In genomic region chr1:40658895-40659648, GRCh38 we compare ENCODE assay signal across 17 cellular contexts. TPM values are rescaled to one million over a fixed set of nuclear protein-coding genes. Genes with fewer than 3 reads are reported as not detected.
DNase-seq lines count a peak whose midpoint lies in the region; FAIRE-seq and TF ChIP-seq lines count a peak whose summit lies in the region.
"Had no signal": no experiment of that assay in that cellular context is flagged by ENCODE, and none has a peak within 500 bp of the region (broad histone marks: within the 10 kb centered on the region; RNA-seq: fewer than 3 reads in every experiment).

No MANE protein-coding gene starts in this region.

- H3K36me3 ChIP-seq in endodermal cell (ENCODE audit: control insufficient read depth, insufficient read depth, low read length): no peaks in the 10 kb centered on the region
- no peaks in the 10 kb centered on the region for H3K36me3 ChIP-seq in neuronal stem cell (replicated peaks in 1 of 2; ENCODE audit: control insufficient read depth in 2 of 2, insufficient read depth in 2 of 2, low read length in 2 of 2)

- no peaks in the 10 kb centered on the region for H3K36me3 Mint-ChIP-seq in endodermal cell (ENCODE audit: low read depth)

- WGBS in endodermal cell (ENCODE audit: insufficient coverage in 1 of 2, insufficient read length in 1 of 2), 2 experiments: 93 to 94% methylated on average over 7 to 15 of the region's 15 CpGs
- no CpG with 5 or more reads among the region's 15 CpGs for WGBS in neuronal stem cell (ENCODE audit: extremely low coverage in 2 of 2, insufficient read length in 2 of 2, insufficient replicate concordance in 1 of 2), 2 donors

- H3K79me1 ChIP-seq in neuronal stem cell (ENCODE audit: low read depth, low read length): no peaks in the 10 kb centered on the region

- no peak overlapping the region for H3K4me3 Mint-ChIP-seq in endodermal cell

- no peak overlapping the region for H3K18ac ChIP-seq in neuronal stem cell (ENCODE audit: low read length)

- peak; percentile 85 for DNase-seq in D721Med (ENCODE audit: insufficient read length, low spot score)
- DNase-seq in NCI-H82 treated with DMSO at 0.1 percent for 48 hours (lab: John Stamatoyannopoulos, UW; ENCODE audit: unreplicated experiment): peak; percentile 82
- no peak for DNase-seq in endodermal cell
- DNase-seq in neuronal stem cell (ENCODE audit: low spot score): no peak
- no peak for DNase-seq in NAMALWA (ENCODE audit: low spot score)
- no peak for DNase-seq in NCI-H1694 treated with DMSO at 0.1 percent for 48 hours (lab: John Stamatoyannopoulos, UW)
- no peak for DNase-seq in stimulated activated CD4-positive, alpha-beta T cell treated with anti-CD3 and anti-CD28 coated beads, Interleukin-4, amount 100 ng/mL, for 4 hours
- DNase-seq: BE2C, DMS53, Karpas-422, NCI-H1417, NCI-H2029 treated with DMSO at 0.1 percent for 48 hours, NCI-H2227 treated with DMSO at 0.1 percent for 48 hours, NCI-H69, PC-3 had no signal

- no peak overlapping the region for H3K4me2 ChIP-seq in neuronal stem cell (ENCODE audit: insufficient read depth, low read length, poor library complexity, severe bottlenecking)

- H3K27ac ChIP-seq in endodermal cell (ENCODE audit: low read depth, low read length): peak overlapping the region; percentile 32
- H3K27ac ChIP-seq in neuronal stem cell (replicated peaks; ENCODE audit: low read length): no peak overlapping the region

- no peak overlapping the region for H2BK15ac ChIP-seq in neuronal stem cell (ENCODE audit: low read length)

- H3K9me3 ChIP-seq in endodermal cell (ENCODE audit: control insufficient read depth, low read length) (no peaks in the 10 kb centered on the region), neuronal stem cell (replicated peaks in 1 of 2; ENCODE audit: control insufficient read depth in 2 of 2, insufficient read depth in 1 of 2, low read depth in 1 of 2, low read length in 2 of 2) (no peaks in the 10 kb centered on the region)
- H3K9me3 ChIP-seq: BE2C had no signal

- H3K4me1 Mint-ChIP-seq in endodermal cell: peaks cover 22% of the 10 kb centered on the region

- no peak overlapping the region for H4K8ac ChIP-seq in neuronal stem cell (ENCODE audit: low read depth, low read length)

- H3K4me3 ChIP-seq in endodermal cell (ENCODE audit: low read length): no peak overlapping the region
- H3K4me3 ChIP-seq in neuronal stem cell (ENCODE audit: low read length in 2 of 2): no peak overlapping the region
- H3K4me3 ChIP-seq: GM12878 had no signal

- H3K23ac ChIP-seq in neuronal stem cell (ENCODE audit: low read depth, low read length, poor library complexity): no peak overlapping the region

- FAIRE-seq in D721Med (lab: Jason Lieb, UNC): peak; percentile 82
- FAIRE-seq: GM12878, GM18507 had no signal

- no peak overlapping the region for H2BK12ac ChIP-seq in neuronal stem cell (ENCODE audit: low read length)

- no peak for TF ChIP-seq CTCF in D721Med (IDR thresholded peaks at IDR 0.05; ENCODE audit: insufficient read depth, missing control alignments)
- TF ChIP-seq CTCF in endodermal cell (conservative IDR thresholded peaks at IDR 0.05): no peak

- H3K9me3 Mint-ChIP-seq in endodermal cell: no peaks in the 10 kb centered on the region

- no peak overlapping the region for H3K9ac ChIP-seq in endodermal cell (ENCODE audit: extremely low read depth, low read length, poor library complexity, severe bottlenecking)
- no peak overlapping the region for H3K9ac ChIP-seq in neuronal stem cell (ENCODE audit: low read depth, low read length, poor library complexity)

- no peak overlapping the region for H3K14ac ChIP-seq in neuronal stem cell (ENCODE audit: low read length)

- H3K27me3 ChIP-seq in endodermal cell (ENCODE audit: control insufficient read depth, insufficient read depth, low read length, poor library complexity, severe bottlenecking) (no peaks in the 10 kb centered on the region), neuronal stem cell (ENCODE audit: control insufficient read depth in 3 of 3, insufficient read depth in 3 of 3, low read depth in 1 of 3, low read length in 3 of 3) (no peaks in the 10 kb centered on the region)
- H3K27me3 ChIP-seq: BE2C had no signal

- no peak overlapping the region for H2AK5ac ChIP-seq in neuronal stem cell (ENCODE audit: low read depth, low read length)

- peak overlapping the region; percentile 32 for H2AFZ ChIP-seq in neuronal stem cell (ENCODE audit: low read length)

- H3K4me1 ChIP-seq in endodermal cell (ENCODE audit: control insufficient read depth, insufficient read depth, low read length) (peaks cover 6% of the 10 kb centered on the region), neuronal stem cell (ENCODE audit: control insufficient read depth in 2 of 2, insufficient read depth in 1 of 2, low read depth in 1 of 2, low read length in 2 of 2) (peaks cover 13 to 25% of the 10 kb centered on the region in 2 donors)

- no peak overlapping the region for H2BK5ac ChIP-seq in neuronal stem cell (ENCODE audit: low read length)

- no peak overlapping the region for H2BK120ac ChIP-seq in neuronal stem cell (ENCODE audit: low read depth, low read length)

- H3K27me3 Mint-ChIP-seq in endodermal cell (ENCODE audit: insufficient read depth): peaks cover 3% of the 10 kb centered on the region

- H3K27ac Mint-ChIP-seq in endodermal cell: no peak overlapping the region

- H4K91ac ChIP-seq in neuronal stem cell (ENCODE audit: low read depth, low read length, poor library complexity): no peak overlapping the region

- H3K4ac ChIP-seq in neuronal stem cell (ENCODE audit: low read length): no peak overlapping the region

RNA-seq across cellular contexts. Expression of gene RIMS3, which starts 6.4 kb away (rescaled TPM):
- total RNA-seq in endodermal cell: 10 to 100 TPM in 1 of 2 donors, 1 to 10 TPM in 1; 8.0 to 12.0 TPM
- 27.7 TPM for polyA plus RNA-seq in endodermal cell (2013, experiment 1 of 2)
- 24.1 TPM for polyA plus RNA-seq in endodermal cell (2013, experiment 2 of 2)
- polyA plus RNA-seq in neuronal stem cell (2013, experiment 1 of 2): 14.6 TPM
- 14.4 TPM for polyA plus RNA-seq in neuronal stem cell (2013, experiment 2 of 2)

RNA-seq across cellular contexts. Expression of gene NFYC, which starts 32.4 kb away (rescaled TPM):
- total RNA-seq in endodermal cell: 10 to 100 TPM; 43.6 to 59.0 TPM
- polyA plus RNA-seq in endodermal cell (2013, experiment 1 of 2): 55.3 TPM
- 47.4 TPM for polyA plus RNA-seq in endodermal cell (2013, experiment 2 of 2)
- polyA plus RNA-seq in neuronal stem cell (2013, experiment 1 of 2): 58.9 TPM
- 58.8 TPM for polyA plus RNA-seq in neuronal stem cell (2013, experiment 2 of 2)

Comparison
In these comparisons a context has a peak if more than half of its experiments do, and no peak if none do; other contexts are left out.
1. DNase-seq: peak in D721Med (single experiment) and NCI-H82 treated with DMSO at 0.1 percent for 48 hours (single experiment); none in endodermal cell (single experiment), neuronal stem cell (single experiment), NAMALWA (single experiment), NCI-H1694 treated with DMSO at 0.1 percent for 48 hours (single experiment) and stimulated activated CD4-positive, alpha-beta T cell treated with anti-CD3 and anti-CD28 coated beads, Interleukin-4, amount 100 ng/mL, for 4 hours (0 of 2).